In the genomic region with DNA sequence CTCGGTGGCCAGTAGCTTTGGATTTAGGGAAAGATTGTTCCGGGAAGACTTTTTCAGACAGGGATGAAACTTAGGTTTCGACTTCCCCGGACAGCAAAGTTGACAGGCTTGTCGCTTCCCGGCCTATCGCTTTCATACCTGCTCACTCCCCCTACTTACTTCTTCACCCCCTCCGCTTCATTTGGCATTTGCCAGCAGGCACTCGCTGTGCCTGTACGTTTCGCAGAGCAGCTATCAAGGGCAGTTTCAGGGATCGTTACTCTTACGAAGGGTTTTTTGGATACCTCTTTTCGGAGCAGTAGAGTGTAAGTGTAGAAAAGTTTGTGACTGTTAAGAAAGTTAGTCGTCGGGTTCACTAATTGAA, we compare ENCODE assay signal across 8 cellular contexts. TPM values are rescaled to one million over a fixed set of nuclear protein-coding genes. Genes with fewer than 3 reads are reported as not detected.
DNase-seq lines count a peak whose midpoint lies in the region; ATAC-seq and TF ChIP-seq lines count a peak whose summit lies in the region.

No MANE protein-coding gene starts in this region.

- TF ChIP-seq CTCF in endothelial cell (IDR thresholded peaks at IDR 0.05; ENCODE audit: unreplicated experiment), result no peak
- no peak for TF ChIP-seq CTCF in neural crest cell (conservative IDR thresholded peaks at IDR 0.05)

- no peaks in the 10 kb centered on the region for H3K27me3 Mint-ChIP-seq in endothelial cell (ENCODE audit: unreplicated experiment)
- H3K27me3 Mint-ChIP-seq in neural crest cell (ENCODE audit: low read depth), result no peaks in the 10 kb centered on the region

- no peak overlapping the region for H3K27ac Mint-ChIP-seq in endothelial cell (ENCODE audit: unreplicated experiment)
- H3K27ac Mint-ChIP-seq in neural crest cell (ENCODE audit: unreplicated experiment), result no peak overlapping the region

- ATAC-seq in HG03432 (IDR thresholded peaks at IDR 0.05; ENCODE audit: unreplicated experiment) (peak; percentile 18), GM19395 (IDR thresholded peaks at IDR 0.05; ENCODE audit: unreplicated experiment) (no peak), HG02642 (IDR thresholded peaks at IDR 0.05; ENCODE audit: poor library complexity, unreplicated experiment) (no peak), HG03571 (IDR thresholded peaks at IDR 0.05; ENCODE audit: unreplicated experiment) (no peak)

- H3K4me3 Mint-ChIP-seq in endothelial cell (ENCODE audit: unreplicated experiment) (no peak overlapping the region), neural crest cell (no peak overlapping the region)

- H3K9me3 Mint-ChIP-seq in endothelial cell (ENCODE audit: unreplicated experiment) (no peaks in the 10 kb centered on the region), neural crest cell (peaks cover 6% of the 10 kb centered on the region)

- H3K4me1 Mint-ChIP-seq in endothelial cell (ENCODE audit: unreplicated experiment), result peaks cover 8% of the 10 kb centered on the region
- H3K4me1 Mint-ChIP-seq in neural crest cell, result peaks cover 13% of the 10 kb centered on the region

- DNase-seq in COLO829 (ENCODE audit: low spot score), result peak; percentile 13
- DNase-seq in activated CD4-positive, alpha-beta T cell treated with anti-CD3 and anti-CD28 coated beads for 24 hours (ENCODE audit: low read depth in 2 of 2), result peak; percentile 5 to 14
- DNase-seq in endothelial cell (ENCODE audit: low spot score), result peak; percentile 15
- peak; percentile 5 for DNase-seq in neural crest cell (ENCODE audit: low read depth, low spot score)

- peaks cover 6% of the 10 kb centered on the region for H3K36me3 Mint-ChIP-seq in endothelial cell (ENCODE audit: low read depth, unreplicated experiment)
- H3K36me3 Mint-ChIP-seq in neural crest cell (ENCODE audit: low read depth), result peaks cover 12% of the 10 kb centered on the region

RNA-seq across cellular contexts. Expression of gene BLZF1, which starts 0.4 kb away (rescaled TPM):
- total RNA-seq in endothelial cell (ENCODE audit: unreplicated experiment), result 15.2 TPM
- 14.2 and 14.7 TPM in 2 replicates for total RNA-seq in neural crest cell

RNA-seq across cellular contexts. Expression of gene NME7, which starts 0.8 kb away (rescaled TPM):
- total RNA-seq in endothelial cell (ENCODE audit: unreplicated experiment) (18.9 TPM), neural crest cell (25.7 and 28.6 TPM in 2 replicates)

RNA-seq across cellular contexts. Expression of gene CCDC181, which starts 58.9 kb away (rescaled TPM):
- 0.80 TPM for total RNA-seq in endothelial cell (ENCODE audit: unreplicated experiment)
- total RNA-seq in neural crest cell, result 7.5 TPM in 2 replicates
